ENCODE assay signal across 28 cellular contexts in genomic region chr15:41852736-41853135, GRCh38. TPM values are rescaled to one million over a fixed set of nuclear protein-coding genes. Genes with fewer than 3 reads are reported as not detected.
A peak's percentile ranks its signal among the peaks of the same experiment; 100 is the strongest.
DNase-seq lines count a peak whose midpoint lies in the region; ATAC-seq, FAIRE-seq and TF ChIP-seq lines count a peak whose summit lies in the region.
"Had no signal": no experiment of that assay in that cellular context is flagged by ENCODE, and none has a peak within 500 bp of the region (broad histone marks: within the 10 kb centered on the region; RNA-seq: fewer than 3 reads in every experiment).

No MANE protein-coding gene starts in this region.

- no peak overlapping the region for H2BK120ac ChIP-seq in trophoblast cell (ENCODE audit: insufficient read depth, low read length, poor library complexity)

- H3K79me2 ChIP-seq in HepG2 (ENCODE audit: insufficient read depth, low read length) (no peaks in the 10 kb centered on the region), trophoblast cell (ENCODE audit: control insufficient read depth, insufficient read depth, low read length, poor library complexity) (no peaks in the 10 kb centered on the region)

- H3K14ac ChIP-seq in trophoblast cell (ENCODE audit: low read length): no peak overlapping the region

- in situ Hi-C loops in HepG2 (cut with HindIII; ENCODE audit: extremely low pct_ligation_motif_present, low pct_unique_long_range_greater_than_20kb): no loop called here

- no peak for FAIRE-seq in HepG2 (lab: Jason Lieb, UNC)
- FAIRE-seq: GM12892, GM19239 had no signal

- H4K20me1 ChIP-seq in HepG2 (ENCODE audit: insufficient read depth, low read length): no peaks in the 10 kb centered on the region; the same call in 1 of the 2 replicates

- H3K27ac Mint-ChIP-seq in progenitor cell of endocrine pancreas: no peak overlapping the region
- H3K27ac Mint-ChIP-seq: CD4-positive, CD25-positive, alpha-beta regulatory T cell; T-helper 17 cell had no signal

- H3K27ac ChIP-seq in HepG2 (ENCODE audit: extremely low read length, insufficient read depth, low read length): no peak overlapping the region
- no peak overlapping the region for H3K27ac ChIP-seq in right lobe of liver
- peak overlapping the region; percentile 6; the same call in 1 of the 2 replicates for H3K27ac ChIP-seq in RWPE1
- no peak overlapping the region for H3K27ac ChIP-seq in trophoblast cell (ENCODE audit: low read depth, low read length)
- H3K27ac ChIP-seq: BLaER1, SJCRH30 had no signal

- peaks cover 3% of the 10 kb centered on the region for H3K36me3 Mint-ChIP-seq in progenitor cell of endocrine pancreas (ENCODE audit: insufficient read depth)

- TF ChIP-seq POLR2A in HepG2 (IDR thresholded peaks at IDR 0.05; ENCODE audit: insufficient read depth in 1 of 2, low read depth in 2 of 2, low read length in 2 of 2) (no peak), right lobe of liver (IDR thresholded peaks at IDR 0.05) (no peak)

- WGBS in HepG2 (ENCODE audit: low lambda C conversion rate): 49% methylated on average over 4 of the region's 8 CpGs
- WGBS in right lobe of liver (ENCODE audit: insufficient coverage, low coverage, low lambda C conversion rate, missing lambda C conversion rate): no CpG with 5 or more reads among the region's 8 CpGs
- WGBS in trophoblast cell (ENCODE audit: extremely low coverage, insufficient coverage, insufficient read length): no CpG with 5 or more reads among the region's 8 CpGs

- H3K4me1 Mint-ChIP-seq in progenitor cell of endocrine pancreas (ENCODE audit: low read depth): no peaks in the 10 kb centered on the region

- H3K9ac ChIP-seq in HepG2 (ENCODE audit: insufficient read depth, low read depth, low read length) (no peak overlapping the region), trophoblast cell (ENCODE audit: low read length) (no peak overlapping the region)
- H3K9ac ChIP-seq: BLaER1 had no signal

- no peak overlapping the region for H3K4ac ChIP-seq in trophoblast cell (ENCODE audit: low read depth, low read length)

- H3K36me3 ChIP-seq in HepG2 (replicated peaks in 1 of 2; ENCODE audit: control insufficient read depth in 1 of 2, insufficient read depth in 2 of 2, low read length in 2 of 2) (no peaks in the 10 kb centered on the region), right lobe of liver (peaks cover 0 to 5% (median 0%) of the 10 kb centered on the region in 4 donors), trophoblast cell (ENCODE audit: control insufficient read depth in 1 of 2, insufficient read depth in 2 of 2, low read length in 2 of 2) (peaks cover 7 to 10% of the 10 kb centered on the region in 2 experiments)
- H3K36me3 ChIP-seq: SJCRH30 had no signal

- no peak overlapping the region for H3K4me3 Mint-ChIP-seq in progenitor cell of endocrine pancreas (ENCODE audit: low read depth)
- H3K4me3 Mint-ChIP-seq: CD4-positive, CD25-positive, alpha-beta regulatory T cell; T-helper 17 cell had no signal

- H3K79me1 ChIP-seq in trophoblast cell (ENCODE audit: low read length): no peaks in the 10 kb centered on the region

- H3K4me2 ChIP-seq in HepG2 (ENCODE audit: low read depth, low read length): no peak overlapping the region
- H3K4me2 ChIP-seq in trophoblast cell (ENCODE audit: low read length): no peak overlapping the region
- H3K4me2 ChIP-seq: BLaER1 had no signal

- POLR2A ChIA-PET in HepG2 (lab: Yijun Ruan, JAX) (no interaction called here), RWPE1 (lab: Yijun Ruan, JAX; ENCODE audit: low non-redundant PET) (interaction anchor here (1.6 kb wide), 1 partner anchor 15 kb away, joined by 5 read pairs; the partner anchor contains the start of gene PLA2G4B)

- intact Hi-C loops in HepG2 (cut with micrococcal nuclease; ENCODE audit: unreplicated experiment) (no loop called here), right lobe of liver (cut with DNase I) (no loop called here)

- H3K27me3 ChIP-seq in HepG2 (ENCODE audit: control insufficient read depth in 1 of 2, insufficient read depth in 2 of 2, low read length in 2 of 2) (peaks cover 5 to 24% of the 10 kb centered on the region in 2 experiments; a peak in 4 of 5 replicates), right lobe of liver (no peaks in the 10 kb centered on the region), trophoblast cell (ENCODE audit: insufficient read depth, low read length) (no peaks in the 10 kb centered on the region)
- H3K27me3 ChIP-seq: SJCRH30 had no signal

- no peaks in the 10 kb centered on the region for H3K9me3 ChIP-seq in HepG2 (ENCODE audit: low read length)
- H3K9me3 ChIP-seq in right lobe of liver: no peaks in the 10 kb centered on the region
- no peaks in the 10 kb centered on the region for H3K9me3 ChIP-seq in trophoblast cell (ENCODE audit: insufficient read depth, low read depth, low read length)
- H3K9me3 ChIP-seq: BLaER1, SJCRH30 had no signal

- H2AK5ac ChIP-seq in trophoblast cell (ENCODE audit: low read length): no peak overlapping the region

- H4K8ac ChIP-seq in trophoblast cell (ENCODE audit: low read depth, low read length): no peak overlapping the region

- no peak overlapping the region for H2BK12ac ChIP-seq in trophoblast cell (ENCODE audit: low read length)

- ATAC-seq in HepG2 (peak; percentile 17), right lobe of liver (no peak)
- ATAC-seq: Right ventricle myocardium inferior, SK-N-SH treated with all-trans-retinoic acid at 6 μM for 48 hours, T-helper 17 cell had no signal

- H3K27me3 Mint-ChIP-seq in progenitor cell of endocrine pancreas: no peaks in the 10 kb centered on the region
- H3K27me3 Mint-ChIP-seq: CD4-positive, CD25-positive, alpha-beta regulatory T cell; T-helper 17 cell had no signal

- TF ChIP-seq CTCF in HepG2 (CRISPR knock-in tag; IDR thresholded peaks at IDR 0.05) (no peak), right lobe of liver (IDR thresholded peaks at IDR 0.05) (no peak), RWPE1 (conservative IDR thresholded peaks at IDR 0.05; ENCODE audit: low read depth) (no peak), progenitor cell of endocrine pancreas (IDR thresholded peaks at IDR 0.05; ENCODE audit: unreplicated experiment) (no peak)

- CTCF ChIA-PET in HepG2 (lab: Yijun Ruan, JAX; ENCODE audit: low intra/inter-chr PET ratio, low total read pairs): no interaction called here
- CTCF ChIA-PET in RWPE1 (lab: Yijun Ruan, JAX): interaction anchor here (1.2 kb wide), 1 partner anchor 80 kb away, joined by 4 read pairs; no protein-coding TSS in a partner anchor

- H3K4me3 ChIP-seq in HepG2 (replicated peaks in 1 of 3; ENCODE audit: insufficient read depth in 1 of 3, low read depth in 2 of 3, low read length in 3 of 3): no peak overlapping the region
- no peak overlapping the region for H3K4me3 ChIP-seq in right lobe of liver
- no peak overlapping the region for H3K4me3 ChIP-seq in trophoblast cell (ENCODE audit: low read depth, low read length)
- H3K4me3 ChIP-seq: BLaER1, SJCRH30 had no signal

- no TSS peak for BruUV-seq in HepG2 (replicated peaks; lab: Mats Ljungman, UMichigan)

- H4K91ac ChIP-seq in trophoblast cell (ENCODE audit: low read depth, low read length): no peak overlapping the region

- TF ChIP-seq RAD21 in HepG2 (CRISPR knock-in tag; IDR thresholded peaks at IDR 0.05): no peak

- H3K23ac ChIP-seq in trophoblast cell (ENCODE audit: low read length): no peak overlapping the region

- DNase-seq in NCI-H1417 (lab: John Stamatoyannopoulos, UW) (peak; percentile 37 to 59 (median 50)), NCI-H1417 treated with DMSO at 0.1 percent for 48 hours (lab: John Stamatoyannopoulos, UW) (no peak), HepG2 (ENCODE audit: low spot score) (no peak), right lobe of liver (no peak), RWPE1 (ENCODE audit: low spot score) (no peak), progenitor cell of endocrine pancreas (ENCODE audit: low spot score, unreplicated experiment) (no peak), NCI-H2081 (lab: John Stamatoyannopoulos, UW) (no peak), trophoblast cell (no peak)
- DNase-seq: CD4-positive, CD25-positive, alpha-beta regulatory T cell; DMS53; EL; GF-D8; H7; KBM-7; MV-4-11; NCI-H1105; NCI-H2107; NCI-H446 treated with DMSO at 0.1 percent for 48 hours; NCI-H526 treated with DMSO at 0.1 percent for 48 hours; OCI-M1; T-helper 17 cell; T1000 had no signal

- H2AFZ ChIP-seq in HepG2 (ENCODE audit: low read length): no peak overlapping the region
- H2AFZ ChIP-seq in trophoblast cell (ENCODE audit: insufficient read depth, low read length, poor library complexity): no peak overlapping the region

- H3K4me1 ChIP-seq in HepG2 (ENCODE audit: insufficient read depth, low read length) (peaks cover 8% of the 10 kb centered on the region), right lobe of liver (no peaks in the 10 kb centered on the region), trophoblast cell (ENCODE audit: control insufficient read depth in 1 of 2, insufficient read depth in 2 of 2, low read length in 2 of 2) (no peaks in the 10 kb centered on the region)

- H2BK5ac ChIP-seq in trophoblast cell (ENCODE audit: low read depth, low read length, poor library complexity): no peak overlapping the region

- H3K18ac ChIP-seq in trophoblast cell (ENCODE audit: low read length): no peak overlapping the region

- no peaks in the 10 kb centered on the region for H3K9me3 Mint-ChIP-seq in progenitor cell of endocrine pancreas (ENCODE audit: low read depth)
- H3K9me3 Mint-ChIP-seq: CD4-positive, CD25-positive, alpha-beta regulatory T cell had no signal

- TF ChIP-seq EP300 in HepG2 (IDR thresholded peaks at IDR 0.05; ENCODE audit: low read depth in 2 of 2, low read length in 2 of 2): no peak
- no peak for TF ChIP-seq EP300 in HepG2 (CRISPR knock-in tag; IDR thresholded peaks at IDR 0.05; ENCODE audit: borderline replicate concordance)

- no peak overlapping the region for H4K12ac ChIP-seq in trophoblast cell (ENCODE audit: low read depth, low read length)

RNA-seq across cellular contexts. Expression of gene PLA2G4B, which starts 14.1 kb away (rescaled TPM):
- total RNA-seq in HepG2 (2016; rRNA removed; fragmentation: Illumina TruSeq; extraction: Trizol) (0.55 and 5.1 TPM in 2 replicates), right lobe of liver (1 to 10 TPM in 5 of 6 experiments, under 1 TPM in 1; 0.31 to 7.3 (median 4.7) TPM), progenitor cell of endocrine pancreas (13.1 and 13.8 TPM in 2 replicates)
- 1.1 and 1.6 TPM in 2 replicates for total RNA-seq in HepG2 (2016; cell fraction: cytosol; rRNA removed; fragmentation: Illumina TruSeq; extraction: Trizol; ENCODE audit: low read depth)
- total RNA-seq in HepG2 (2016; cell fraction: insoluble cytoplasmic fraction; rRNA removed; fragmentation: Illumina TruSeq; extraction: Trizol): 0.88 and 2.9 TPM in 2 replicates
- total RNA-seq in HepG2 (2016; cell fraction: membrane; rRNA removed; fragmentation: Illumina TruSeq; extraction: Trizol): 0.55 and 1.1 TPM in 2 replicates
- total RNA-seq in HepG2 (2016; cell fraction: nucleus; rRNA removed; fragmentation: Illumina TruSeq; extraction: Trizol): 4.1 and 4.8 TPM in 2 replicates
- 8.0 and 10.2 TPM in 2 replicates for polyA plus RNA-seq in HepG2 (2011; rRNA removed)
- 1.2 and 1.9 TPM in 2 replicates for polyA plus RNA-seq in HepG2 (2011; cell fraction: cytosol; rRNA removed)
- 51.3 and 67.9 TPM in 2 replicates for polyA plus RNA-seq in HepG2 (2011; cell fraction: nucleus; rRNA removed)
- 2.9 and 3.7 TPM in 2 replicates for polyA plus RNA-seq in HepG2 (2012)
- polyA plus RNA-seq in HepG2 (2016; cell fraction: cytosol; fragmentation: Illumina TruSeq; extraction: Trizol; ENCODE audit: low read depth): 0.61 and 1.4 TPM in 2 replicates
- polyA plus RNA-seq in HepG2 (2016; cell fraction: insoluble cytoplasmic fraction; fragmentation: Illumina TruSeq; extraction: Trizol; ENCODE audit: low read depth): 0.63 and 1.2 TPM in 2 replicates
- 1.0 and 1.5 TPM in 2 replicates for polyA plus RNA-seq in HepG2 (2016; cell fraction: membrane; fragmentation: Illumina TruSeq; extraction: Trizol; ENCODE audit: low read depth)
- 15.6 and 20.4 TPM in 2 replicates for polyA plus RNA-seq in HepG2 (2016; cell fraction: nucleus; fragmentation: Illumina TruSeq; extraction: Trizol; ENCODE audit: insufficient read depth, low read depth)
- 1.1 and 2.7 TPM in 2 replicates for polyA minus RNA-seq in HepG2 (2011; rRNA and poly(A)+ RNA removed; ENCODE audit: low replicate concordance)
- polyA minus RNA-seq in HepG2 (2011; cell fraction: cytosol; rRNA and poly(A)+ RNA removed): 2.2 TPM in 1 of 2 replicates, not detected in the other
- polyA minus RNA-seq in HepG2 (2011; cell fraction: nucleus; rRNA and poly(A)+ RNA removed): 4.4 and 4.6 TPM in 2 replicates
- polyA plus RNA-seq in trophoblast cell (2013): 5.1 and 5.5 TPM in 2 replicates

RNA-seq across cellular contexts. Expression of gene JMJD7, which starts 24.8 kb away (rescaled TPM):
- 5.4 and 7.1 TPM in 2 replicates for total RNA-seq in HepG2 (2016; rRNA removed; fragmentation: Illumina TruSeq; extraction: Trizol)
- total RNA-seq in HepG2 (2016; cell fraction: cytosol; rRNA removed; fragmentation: Illumina TruSeq; extraction: Trizol; ENCODE audit: low read depth): 0.40 and 0.53 TPM in 2 replicates
- 6.2 and 6.5 TPM in 2 replicates for total RNA-seq in HepG2 (2016; cell fraction: insoluble cytoplasmic fraction; rRNA removed; fragmentation: Illumina TruSeq; extraction: Trizol)
- 2.0 and 2.1 TPM in 2 replicates for total RNA-seq in HepG2 (2016; cell fraction: membrane; rRNA removed; fragmentation: Illumina TruSeq; extraction: Trizol)
- total RNA-seq in HepG2 (2016; cell fraction: nucleus; rRNA removed; fragmentation: Illumina TruSeq; extraction: Trizol): 7.6 and 8.2 TPM in 2 replicates
- 6.4 and 7.2 TPM in 2 replicates for polyA plus RNA-seq in HepG2 (2011; rRNA removed)
- polyA plus RNA-seq in HepG2 (2011; cell fraction: cytosol; rRNA removed): 4.5 and 4.9 TPM in 2 replicates
- 22.2 and 32.3 TPM in 2 replicates for polyA plus RNA-seq in HepG2 (2011; cell fraction: nucleus; rRNA removed)
- polyA plus RNA-seq in HepG2 (2012): 3.7 and 5.4 TPM in 2 replicates
- 2.3 TPM in 2 replicates for polyA plus RNA-seq in HepG2 (2016; cell fraction: cytosol; fragmentation: Illumina TruSeq; extraction: Trizol; ENCODE audit: low read depth)
- 5.3 and 6.2 TPM in 2 replicates for polyA plus RNA-seq in HepG2 (2016; cell fraction: insoluble cytoplasmic fraction; fragmentation: Illumina TruSeq; extraction: Trizol; ENCODE audit: low read depth)
- polyA plus RNA-seq in HepG2 (2016; cell fraction: membrane; fragmentation: Illumina TruSeq; extraction: Trizol; ENCODE audit: low read depth): 2.5 and 2.6 TPM in 2 replicates
- polyA plus RNA-seq in HepG2 (2016; cell fraction: nucleus; fragmentation: Illumina TruSeq; extraction: Trizol; ENCODE audit: insufficient read depth, low read depth): 17.3 and 19.5 TPM in 2 replicates
- 7.1 and 9.6 TPM in 2 replicates for polyA minus RNA-seq in HepG2 (2011; rRNA and poly(A)+ RNA removed; ENCODE audit: low replicate concordance)
- polyA minus RNA-seq in HepG2 (2011; cell fraction: cytosol; rRNA and poly(A)+ RNA removed): 1.2 and 4.6 TPM in 2 replicates
- 3.2 and 8.8 TPM in 2 replicates for polyA minus RNA-seq in HepG2 (2011; cell fraction: nucleus; rRNA and poly(A)+ RNA removed)
- 1 to 10 TPM; 6.0 to 8.6 (median 7.3) TPM for total RNA-seq in right lobe of liver
- 18.0 and 26.2 TPM in 2 replicates for total RNA-seq in progenitor cell of endocrine pancreas
- polyA plus RNA-seq in trophoblast cell (2013): 6.6 and 7.8 TPM in 2 replicates

RNA-seq across cellular contexts. Expression of gene SPTBN5, which starts 41.1 kb away (rescaled TPM):
- total RNA-seq in HepG2 (2016; rRNA removed; fragmentation: Illumina TruSeq; extraction: Trizol) (0.01 and 0.07 TPM in 2 replicates), right lobe of liver (1 to 10 TPM in 2 of 6 experiments, under 1 TPM in 4; 0.06 to 3.2 (median 0.81) TPM), progenitor cell of endocrine pancreas (6.6 and 7.9 TPM in 2 replicates)
- not detected in 2 replicates for total RNA-seq in HepG2 (2016; cell fraction: cytosol; rRNA removed; fragmentation: Illumina TruSeq; extraction: Trizol; ENCODE audit: low read depth)
- 0.04 TPM in 2 replicates for total RNA-seq in HepG2 (2016; cell fraction: insoluble cytoplasmic fraction; rRNA removed; fragmentation: Illumina TruSeq; extraction: Trizol)
- total RNA-seq in HepG2 (2016; cell fraction: membrane; rRNA removed; fragmentation: Illumina TruSeq; extraction: Trizol): 0.06 TPM in 1 of 2 replicates, not detected in the other
- total RNA-seq in HepG2 (2016; cell fraction: nucleus; rRNA removed; fragmentation: Illumina TruSeq; extraction: Trizol): 0.06 and 0.09 TPM in 2 replicates
- 0.01 and 0.03 TPM in 2 replicates for polyA plus RNA-seq in HepG2 (2011; rRNA removed)
- polyA plus RNA-seq in HepG2 (2011; cell fraction: cytosol; rRNA removed): 0.01 and 0.03 TPM in 2 replicates
- 0.21 and 0.23 TPM in 2 replicates for polyA plus RNA-seq in HepG2 (2011; cell fraction: nucleus; rRNA removed)
- polyA plus RNA-seq in HepG2 (2012): 0.16 TPM in 1 of 2 replicates, not detected in the other
- polyA plus RNA-seq in HepG2 (2016; cell fraction: cytosol; fragmentation: Illumina TruSeq; extraction: Trizol; ENCODE audit: low read depth): 0.01 TPM in 1 of 2 replicates, not detected in the other
- polyA plus RNA-seq in HepG2 (2016; cell fraction: insoluble cytoplasmic fraction; fragmentation: Illumina TruSeq; extraction: Trizol; ENCODE audit: low read depth): 0.11 TPM in 1 of 2 replicates, not detected in the other
- polyA plus RNA-seq in HepG2 (2016; cell fraction: membrane; fragmentation: Illumina TruSeq; extraction: Trizol; ENCODE audit: low read depth): 0.01 and 0.08 TPM in 2 replicates
- polyA plus RNA-seq in HepG2 (2016; cell fraction: nucleus; fragmentation: Illumina TruSeq; extraction: Trizol; ENCODE audit: insufficient read depth, low read depth): 0.36 and 0.44 TPM in 2 replicates
- polyA minus RNA-seq in HepG2 (2011; rRNA and poly(A)+ RNA removed; ENCODE audit: low replicate concordance): 0.40 TPM in 1 of 2 replicates, not detected in the other
- polyA minus RNA-seq in HepG2 (2011; cell fraction: cytosol; rRNA and poly(A)+ RNA removed): not detected in 2 replicates
- under 0.01 TPM in 1 of 2 replicates, not detected in the other for polyA minus RNA-seq in HepG2 (2011; cell fraction: nucleus; rRNA and poly(A)+ RNA removed)
- 0.53 and 0.55 TPM in 2 replicates for polyA plus RNA-seq in trophoblast cell (2013)

Comparison
In these comparisons a context has a peak if more than half of its experiments do, and no peak if none do; other contexts are left out.
1. DNase-seq: peak in NCI-H1417 (3 of 3); none in NCI-H1417 treated with DMSO at 0.1 percent for 48 hours (single experiment), HepG2 (single experiment), right lobe of liver (0 of 3), RWPE1 (single experiment), progenitor cell of endocrine pancreas (single experiment), NCI-H2081 (0 of 2) and trophoblast cell (0 of 2).